Comparison of ENCODE assay signal across 20 cellular contexts in genomic region chrX:35561985-35562384, GRCh38.
"Had no signal": no experiment of that assay in that cellular context is flagged by ENCODE, and none has a peak within 500 bp of the region (broad histone marks: within the 10 kb centered on the region; RNA-seq: fewer than 3 reads in every experiment).

No MANE protein-coding gene starts in this region.

- H3K36me3 ChIP-seq: MG63 had no signal

- FAIRE-seq: bronchial epithelial cell, RCC 7860 had no signal

- DNase-seq: activated CD4-positive, alpha-beta T cell treated with anti-CD3 and anti-CD28 coated beads for 48 hours; activated CD4-positive, alpha-beta T cell treated with anti-CD3 and anti-CD28 coated beads, Interleukin-2, amount 50 U/mL, for 4 hours; activated CD4-positive, CD25-positive, alpha-beta regulatory T cell treated with anti-CD3 and anti-CD28 coated beads, Interleukin-2, amount 50 U/mL, for 72 hours; activated CD8-positive, alpha-beta memory T cell treated with anti-CD3 and anti-CD28 coated beads, Interleukin-2, amount 50 U/mL, for 48 hours; activated CD8-positive, alpha-beta T cell treated with anti-CD3 and anti-CD28 coated beads, Interleukin-2, amount 10 ng/mL, durations not matched to agents 7 days and 5 days; activated effector memory CD4-positive, alpha-beta T cell treated with Interleukin-2 at 50 U/mL for 16 hours; activated naive CD4-positive, alpha-beta T cell; activated T-cell treated with anti-CD3 and anti-CD28 coated beads, Interleukin-2, amount 50 U/mL, for 1 hour; aorta; central memory CD4-positive, alpha-beta T cell; MG63; NCI-H1105 treated with DMSO at 0.1 percent for 48 hours; NCI-H1436 treated with DMSO at 0.1 percent for 48 hours; NCI-H187; NCI-H2081; NCI-H446; NCI-H524; SHP77 treated with DMSO at 0.1 percent for 48 hours had no signal

- H3K27me3 ChIP-seq: MG63 had no signal

- H3K4me3 ChIP-seq: MG63 had no signal

- ATAC-seq: activated CD8-positive, alpha-beta T cell treated with anti-CD3 and anti-CD28 coated beads, Interleukin-2, amount 10 ng/mL, durations not matched to agents 7 days and 5 days had no signal

- H3K9me3 ChIP-seq: MG63 had no signal
